ENCODE assay signal across 1 cellular context in the genomic region with DNA sequence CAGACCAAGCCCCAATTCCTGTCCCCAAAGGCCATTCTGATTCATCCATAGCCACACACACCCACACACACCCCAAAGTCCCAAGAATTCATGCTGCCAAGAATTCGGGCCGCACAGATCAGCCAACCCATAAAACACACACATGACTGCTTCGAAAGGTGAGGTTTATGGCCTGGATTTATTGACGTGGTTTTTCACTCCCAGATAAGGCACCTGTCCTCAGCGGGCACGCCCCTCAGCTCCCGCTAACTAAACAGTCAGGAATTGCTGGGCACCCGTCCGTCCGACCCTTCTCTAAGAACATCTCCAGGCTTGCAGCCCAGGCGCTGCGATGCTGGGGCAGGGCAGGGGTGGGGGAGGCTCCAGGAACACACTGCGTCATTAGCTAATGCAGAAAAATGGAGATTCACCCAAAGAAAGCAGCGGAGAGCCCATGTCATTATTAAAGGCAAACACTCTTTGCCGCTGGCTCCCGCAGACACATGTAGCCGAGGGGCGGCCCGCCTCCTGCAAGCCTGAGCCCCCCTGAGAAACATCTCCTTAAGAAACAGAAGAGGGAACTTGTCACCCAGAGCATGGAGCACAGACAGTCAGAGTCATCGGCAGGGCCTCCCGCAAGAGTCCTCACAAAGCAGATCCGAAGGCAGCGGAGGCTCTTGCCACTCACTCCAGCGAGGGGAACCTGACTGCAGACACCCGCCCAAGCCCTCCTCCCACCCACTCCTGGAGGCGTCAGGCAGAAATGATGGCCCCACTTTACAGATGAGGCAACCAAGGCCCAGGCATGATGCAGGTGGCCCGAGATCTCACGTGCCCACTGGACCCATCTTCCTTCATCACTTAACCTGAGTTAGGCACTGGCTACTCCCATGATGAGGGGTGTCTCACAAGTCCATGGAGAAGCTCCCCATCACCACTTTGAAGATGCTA.
A peak's percentile ranks its signal among the peaks of the same experiment; 100 is the strongest.
TF ChIP-seq lines count a peak whose summit lies in the region.

No MANE protein-coding gene starts in this region.

TF ChIP-seq in HEK293, 187 proteins besides CTCF, POLR2A, EP300 and RAD21 (continued from another document):
- TF ChIP-seq, protein P1, sequence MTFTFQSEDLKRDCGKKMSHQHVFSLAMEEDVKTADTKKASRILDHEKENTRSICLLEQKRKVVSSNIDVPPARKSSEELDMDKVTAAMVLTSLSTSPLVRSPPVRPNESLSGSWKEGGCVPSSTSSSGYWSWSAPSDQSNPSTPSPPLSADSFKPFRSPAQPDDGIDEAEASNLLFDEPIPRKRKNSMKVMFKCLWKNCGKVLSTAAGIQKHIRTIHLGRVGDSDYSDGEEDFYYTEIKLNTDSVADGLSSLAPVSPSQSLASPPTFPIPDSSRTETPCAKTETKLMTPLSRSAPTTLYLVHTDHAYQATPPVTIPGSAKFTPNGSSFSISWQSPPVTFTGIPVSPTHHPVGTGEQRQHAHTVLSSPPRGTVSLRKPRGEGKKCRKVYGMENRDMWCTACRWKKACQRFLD (tag by site-specific recombination; IDR thresholded peaks at IDR 0.05) = no peak
- TF ChIP-seq ZNF654 (tag by site-specific recombination; IDR thresholded peaks at IDR 0.05; ENCODE audit: low read depth) (no peak), ZNF48 (tag by site-specific recombination; IDR thresholded peaks at IDR 0.05) (no peak), EGR2 (tag by site-specific recombination; IDR thresholded peaks at IDR 0.05; ENCODE audit: low read depth) (peak; percentile 35; the same call in 1 of the 2 replicates), KLF8 (tag by site-specific recombination; IDR thresholded peaks at IDR 0.05) (no peak)
- TF ChIP-seq, protein P2, sequence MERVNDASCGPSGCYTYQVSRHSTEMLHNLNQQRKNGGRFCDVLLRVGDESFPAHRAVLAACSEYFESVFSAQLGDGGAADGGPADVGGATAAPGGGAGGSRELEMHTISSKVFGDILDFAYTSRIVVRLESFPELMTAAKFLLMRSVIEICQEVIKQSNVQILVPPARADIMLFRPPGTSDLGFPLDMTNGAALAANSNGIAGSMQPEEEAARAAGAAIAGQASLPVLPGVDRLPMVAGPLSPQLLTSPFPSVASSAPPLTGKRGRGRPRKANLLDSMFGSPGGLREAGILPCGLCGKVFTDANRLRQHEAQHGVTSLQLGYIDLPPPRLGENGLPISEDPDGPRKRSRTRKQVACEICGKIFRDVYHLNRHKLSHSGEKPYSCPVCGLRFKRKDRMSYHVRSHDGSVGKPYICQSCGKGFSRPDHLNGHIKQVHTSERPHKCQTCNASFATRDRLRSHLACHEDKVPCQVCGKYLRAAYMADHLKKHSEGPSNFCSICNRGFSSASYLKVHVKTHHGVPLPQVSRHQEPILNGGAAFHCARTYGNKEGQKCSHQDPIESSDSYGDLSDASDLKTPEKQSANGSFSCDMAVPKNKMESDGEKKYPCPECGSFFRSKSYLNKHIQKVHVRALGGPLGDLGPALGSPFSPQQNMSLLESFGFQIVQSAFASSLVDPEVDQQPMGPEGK (tag by site-specific recombination; IDR thresholded peaks at IDR 0.05) = no peak
- TF ChIP-seq, protein P3, sequence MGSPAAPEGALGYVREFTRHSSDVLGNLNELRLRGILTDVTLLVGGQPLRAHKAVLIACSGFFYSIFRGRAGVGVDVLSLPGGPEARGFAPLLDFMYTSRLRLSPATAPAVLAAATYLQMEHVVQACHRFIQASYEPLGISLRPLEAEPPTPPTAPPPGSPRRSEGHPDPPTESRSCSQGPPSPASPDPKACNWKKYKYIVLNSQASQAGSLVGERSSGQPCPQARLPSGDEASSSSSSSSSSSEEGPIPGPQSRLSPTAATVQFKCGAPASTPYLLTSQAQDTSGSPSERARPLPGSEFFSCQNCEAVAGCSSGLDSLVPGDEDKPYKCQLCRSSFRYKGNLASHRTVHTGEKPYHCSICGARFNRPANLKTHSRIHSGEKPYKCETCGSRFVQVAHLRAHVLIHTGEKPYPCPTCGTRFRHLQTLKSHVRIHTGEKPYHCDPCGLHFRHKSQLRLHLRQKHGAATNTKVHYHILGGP (tag by site-specific recombination; IDR thresholded peaks at IDR 0.05) = no peak
TF ChIP-seq in HEK293: peak in this region for 9.
